19 cellular contexts compared by ENCODE assay signal in genomic region chr2:215019521-215020145, GRCh38.
DNase-seq lines count a peak whose midpoint lies in the region; ATAC-seq lines count a peak whose summit lies in the region.
"Had no signal": no experiment of that assay in that cellular context is flagged by ENCODE, and none has a peak within 500 bp of the region (broad histone marks: within the 10 kb centered on the region; RNA-seq: fewer than 3 reads in every experiment).

No MANE protein-coding gene starts in this region.

- H3K4me2 ChIP-seq in BLaER1: peak overlapping the region; percentile 68

- H4K20me1 ChIP-seq in BLaER1: no peaks in the 10 kb centered on the region

- H3K9ac ChIP-seq in BLaER1: peak overlapping the region; percentile 54; the same call in 1 of the 2 replicates

- peak; percentile 54 for ATAC-seq in GM19035 (IDR thresholded peaks at IDR 0.05; ENCODE audit: unreplicated experiment)
- ATAC-seq in GM21723 (IDR thresholded peaks at IDR 0.05; ENCODE audit: unreplicated experiment): peak; percentile 66
- ATAC-seq in HG03175 (IDR thresholded peaks at IDR 0.05; ENCODE audit: unreplicated experiment): peak; percentile 55
- ATAC-seq: stimulated activated naive CD8-positive, alpha-beta T cell treated with anti-CD3 and anti-CD28 coated beads, Interleukin-15, amount 100 ng/mL, for 72 hours had no signal

- H3K4me1 ChIP-seq in BLaER1: peaks cover 78% of the 10 kb centered on the region
- H3K4me1 ChIP-seq: sigmoid colon had no signal

- no peaks in the 10 kb centered on the region for H3K27me3 ChIP-seq in BLaER1
- H3K27me3 ChIP-seq: sigmoid colon had no signal

- DNase-seq in T-helper 2 cell: no peak
- no peak for DNase-seq in NCI-H128 (lab: John Stamatoyannopoulos, UW; ENCODE audit: unreplicated experiment)
- no peak for DNase-seq in NCI-H69 (lab: John Stamatoyannopoulos, UW)
- no peak for DNase-seq in HT-29 (ENCODE audit: low spot score)
- DNase-seq: 8988T; dermis blood vessel endothelial cell; DMS 273 treated with DMSO at 0.1 percent for 48 hours; left ventricle myocardium inferior; MV-4-11; NCI-H2029 treated with DMSO at 0.1 percent for 48 hours; SHP77 treated with DMSO at 0.1 percent for 48 hours; sigmoid colon; stimulated activated naive CD8-positive, alpha-beta T cell treated with anti-CD3 and anti-CD28 coated beads, Interleukin-15, amount 100 ng/mL, for 72 hours had no signal

- peak overlapping the region; percentile 42 for H3K4me3 ChIP-seq in BLaER1
- H3K4me3 ChIP-seq: left ventricle myocardium inferior, sigmoid colon had no signal

- H3K36me3 ChIP-seq in BLaER1: peaks cover 4% of the 10 kb centered on the region; the same call in 1 of the 2 replicates
- H3K36me3 ChIP-seq: left ventricle myocardium inferior, sigmoid colon had no signal

- H3K27ac ChIP-seq in BLaER1: peak overlapping the region; percentile 71
- H3K27ac ChIP-seq: C4-2B, epithelial cell of prostate, left ventricle myocardium inferior, sigmoid colon had no signal

- H3K9me3 ChIP-seq in BLaER1: peaks cover 16% of the 10 kb centered on the region
- H3K9me3 ChIP-seq: left ventricle myocardium inferior, sigmoid colon had no signal
